Comparison of ENCODE assay signal across 22 cellular contexts in genomic region chr6:132527791-132528190, GRCh38. TPM values are rescaled to one million over a fixed set of nuclear protein-coding genes. Genes with fewer than 3 reads are reported as not detected.
DNase-seq lines count a peak whose midpoint lies in the region; ATAC-seq and TF ChIP-seq lines count a peak whose summit lies in the region.
"Had no signal": no experiment of that assay in that cellular context is flagged by ENCODE, and none has a peak within 500 bp of the region (broad histone marks: within the 10 kb centered on the region; RNA-seq: fewer than 3 reads in every experiment).

No MANE protein-coding gene starts in this region.

- no peak overlapping the region for H2BK5ac ChIP-seq in mesenchymal stem cell (ENCODE audit: low read depth, low read length, poor library complexity, severe bottlenecking)

- peak overlapping the region; percentile 50 for H3K4me3 Mint-ChIP-seq in HFFc6
- H3K4me3 Mint-ChIP-seq: CD8-positive, alpha-beta T cell; natural killer cell treated with Interleukin-12 subunit alpha and Interleukin-12 subunit beta and Interleukin-15 and Interleukin-18, amount 100 ng/mL, for 72 hours had no signal

- 84% methylated on average over 5 of the region's 6 CpGs for WGBS in mesenchymal stem cell
- 77 to 81% methylated on average over 6 of the region's 6 CpGs for WGBS in aorta, 2 donors

- intact Hi-C loops in aorta (cut with DNase I): no loop called here

- H3K4me3 ChIP-seq in RWPE2 (ENCODE audit: severe bottlenecking) (no peak overlapping the region), mesenchymal stem cell (ENCODE audit: insufficient read depth in 1 of 2, low read depth in 1 of 2, low read length in 2 of 2) (no peak overlapping the region), aorta (ENCODE audit: low read length in 2 of 2) (no peak overlapping the region)
- H3K4me3 ChIP-seq: lower lobe of right lung had no signal

- no peak overlapping the region for H2AFZ ChIP-seq in mesenchymal stem cell (ENCODE audit: low read depth, low read length)

- no peak overlapping the region for H3K4me2 ChIP-seq in mesenchymal stem cell (ENCODE audit: low read length, poor library complexity, severe bottlenecking)

- H3K4me1 ChIP-seq in RWPE2 (ENCODE audit: insufficient read depth, poor library complexity, severe bottlenecking): peaks cover 6% of the 10 kb centered on the region
- no peaks in the 10 kb centered on the region for H3K4me1 ChIP-seq in mesenchymal stem cell (ENCODE audit: control insufficient read depth, insufficient read depth, low read depth, low read length)
- peaks cover 0 to 1% of the 10 kb centered on the region in 2 donors for H3K4me1 ChIP-seq in aorta (ENCODE audit: control insufficient read depth in 1 of 2, insufficient read depth in 2 of 2, low read length in 2 of 2)

- ATAC-seq in RWPE2 (ENCODE audit: low read depth) (peak; percentile 70), aorta (ENCODE audit: low FRiP score) (no peak), HG03039 (IDR thresholded peaks at IDR 0.05; ENCODE audit: unreplicated experiment) (no peak)
- ATAC-seq: CD8-positive, alpha-beta T cell; lower lobe of right lung; natural killer cell treated with Interleukin-12 subunit alpha and Interleukin-12 subunit beta and Interleukin-15 and Interleukin-18, amount 100 ng/mL, for 72 hours had no signal

- no peaks in the 10 kb centered on the region for H3K9me3 ChIP-seq in RWPE2 (ENCODE audit: severe bottlenecking)
- no peaks in the 10 kb centered on the region for H3K9me3 ChIP-seq in mesenchymal stem cell (ENCODE audit: control insufficient read depth, low read length)
- H3K9me3 ChIP-seq in aorta (ENCODE audit: control insufficient read depth, low read length): no peaks in the 10 kb centered on the region
- H3K9me3 ChIP-seq: lower lobe of right lung had no signal

- H2BK120ac ChIP-seq in mesenchymal stem cell (ENCODE audit: low read depth, low read length): no peak overlapping the region

- no peaks in the 10 kb centered on the region for H3K79me1 ChIP-seq in mesenchymal stem cell (replicated peaks; ENCODE audit: low read length, poor library complexity, severe bottlenecking)

- no peak overlapping the region for H3K9ac ChIP-seq in mesenchymal stem cell (ENCODE audit: low read length)

- no peak overlapping the region for H2BK12ac ChIP-seq in mesenchymal stem cell (ENCODE audit: low read length in 2 of 2)

- H3K4me1 Mint-ChIP-seq in HFFc6 (ENCODE audit: low read depth): peaks cover 25% of the 10 kb centered on the region

- H3K27me3 Mint-ChIP-seq in HFFc6 (ENCODE audit: insufficient read depth): peaks cover 10% of the 10 kb centered on the region

- no peak overlapping the region for H3K23ac ChIP-seq in mesenchymal stem cell (ENCODE audit: low read length in 2 of 2)

- no peak overlapping the region for H4K91ac ChIP-seq in mesenchymal stem cell (ENCODE audit: low read length)

- H3K27ac ChIP-seq in RWPE2 (ENCODE audit: poor library complexity, severe bottlenecking) (no peak overlapping the region), mesenchymal stem cell (ENCODE audit: low read length, poor library complexity, severe bottlenecking) (no peak overlapping the region), aorta (ENCODE audit: low read depth in 1 of 2, low read length in 2 of 2) (no peak overlapping the region)
- H3K27ac ChIP-seq: lower lobe of right lung had no signal

- H2AK5ac ChIP-seq in mesenchymal stem cell (ENCODE audit: low read length, severe bottlenecking): no peak overlapping the region

- H3K27ac Mint-ChIP-seq in HFFc6: peak overlapping the region; percentile 55
- H3K27ac Mint-ChIP-seq: CD8-positive, alpha-beta T cell; natural killer cell treated with Interleukin-12 subunit alpha and Interleukin-12 subunit beta and Interleukin-15 and Interleukin-18, amount 100 ng/mL, for 72 hours had no signal

- H3K36me3 ChIP-seq in RWPE2 (ENCODE audit: low read depth): no peaks in the 10 kb centered on the region
- no peaks in the 10 kb centered on the region for H3K36me3 ChIP-seq in mesenchymal stem cell (ENCODE audit: control insufficient read depth in 1 of 2, insufficient read depth in 2 of 2, low read depth in 1 of 2, low read length in 2 of 2)
- no peaks in the 10 kb centered on the region for H3K36me3 ChIP-seq in aorta (ENCODE audit: control insufficient read depth in 1 of 2, insufficient read depth in 2 of 2, low read length in 1 of 2)
- H3K36me3 ChIP-seq: lower lobe of right lung had no signal

- no peak overlapping the region for H3K4ac ChIP-seq in mesenchymal stem cell (ENCODE audit: low read depth in 1 of 2, low read length in 2 of 2)

- H3K27me3 ChIP-seq in RWPE2 (ENCODE audit: insufficient read depth, poor library complexity, severe bottlenecking): no peaks in the 10 kb centered on the region
- H3K27me3 ChIP-seq in mesenchymal stem cell (ENCODE audit: control insufficient read depth in 1 of 2, insufficient read depth in 1 of 2, low read length in 2 of 2): no peaks in the 10 kb centered on the region
- no peaks in the 10 kb centered on the region for H3K27me3 ChIP-seq in aorta (ENCODE audit: control insufficient read depth in 1 of 2, insufficient read depth in 2 of 2, low read length in 1 of 2)

- no peak overlapping the region for H4K8ac ChIP-seq in mesenchymal stem cell (ENCODE audit: low read length)

- H3K14ac ChIP-seq in mesenchymal stem cell (ENCODE audit: low read length in 2 of 2): no peak overlapping the region

- H3K36me3 Mint-ChIP-seq in HFFc6 (ENCODE audit: low read depth): no peaks in the 10 kb centered on the region
- H3K36me3 Mint-ChIP-seq: CD8-positive, alpha-beta T cell; natural killer cell treated with Interleukin-12 subunit alpha and Interleukin-12 subunit beta and Interleukin-15 and Interleukin-18, amount 100 ng/mL, for 72 hours had no signal

- no peak overlapping the region for H2BK15ac ChIP-seq in mesenchymal stem cell (ENCODE audit: low read depth, poor library complexity, severe bottlenecking)

- H3K9me3 Mint-ChIP-seq in HFFc6: no peaks in the 10 kb centered on the region
- H3K9me3 Mint-ChIP-seq: CD8-positive, alpha-beta T cell; natural killer cell treated with Interleukin-12 subunit alpha and Interleukin-12 subunit beta and Interleukin-15 and Interleukin-18, amount 100 ng/mL, for 72 hours had no signal

- TF ChIP-seq CTCF in HFFc6 (IDR thresholded peaks at IDR 0.05): no peak
- TF ChIP-seq CTCF in RWPE2 (IDR thresholded peaks at IDR 0.05; ENCODE audit: poor library complexity, severe bottlenecking): no peak

- DNase-seq in DMS53 (lab: John Stamatoyannopoulos, UW) (peak; percentile 3), DMS53 treated with DMSO at 0.1 percent for 48 hours (lab: John Stamatoyannopoulos, UW; ENCODE audit: unreplicated experiment) (no peak), HFFc6 (peak; percentile 43), RWPE2 (ENCODE audit: low spot score) (no peak), mesenchymal stem cell (peak; percentile 37), MV-4-11 (lab: John Stamatoyannopoulos, UW) (no peak), aorta (no peak)
- DNase-seq: 8988T; activated CD4-positive, alpha-beta T cell treated with anti-CD3 and anti-CD28 coated beads for 1 hour; activated CD8-positive, alpha-beta memory T cell treated with anti-CD3 and anti-CD28 coated beads, Interleukin-2, amount 50 U/mL, for 4 hours; activated naive CD4-positive, alpha-beta T cell treated with Interleukin-2 at 50 U/mL for 16 hours; CD8-positive, alpha-beta T cell; GOT3; KBM-7; lower lobe of right lung; NCI-H146; NCI-H524; substantia nigra had no signal

- H3K18ac ChIP-seq in mesenchymal stem cell (ENCODE audit: low read depth in 1 of 2, low read length in 2 of 2): no peak overlapping the region

RNA-seq across cellular contexts. Expression of gene TAAR9, which starts 10.3 kb away (rescaled TPM):
- total RNA-seq in HFFc6 (2021; fragmentation: NEBNext Ultra II Directional; extraction: Animal tissue kit (Norgen Biotek cat#: 25700)): not detected
- not detected for polyA plus RNA-seq in mesenchymal stem cell (2013, experiment 1 of 2)
- not detected for polyA plus RNA-seq in mesenchymal stem cell (2013, experiment 2 of 2)
- not detected for total RNA-seq in aorta
- polyA plus RNA-seq in aorta: not detected
- total RNA-seq: CD8-positive, alpha-beta T cell; lower lobe of right lung; natural killer cell treated with Interleukin-12 subunit alpha and Interleukin-12 subunit beta and Interleukin-15 and Interleukin-18, amount 100 ng/mL, for 72 hours; pulmonary artery endothelial cell; T-helper 2 cell treated with Interferon-gamma antibody and Interleukin-4, amounts not matched to agents 100 ng/mL and 5 ng/mL, for 36 hours had no signal

RNA-seq across cellular contexts. Expression of gene STX7, which starts 14.9 kb away (rescaled TPM):
- 10 to 100 TPM; 36.4 to 41.5 (median 39.3) TPM for total RNA-seq in HFFc6 (2021; fragmentation: NEBNext Ultra II Directional; extraction: Animal tissue kit (Norgen Biotek cat#: 25700))
- 32.9 TPM for polyA plus RNA-seq in mesenchymal stem cell (2013, experiment 1 of 2)
- 31.0 TPM for polyA plus RNA-seq in mesenchymal stem cell (2013, experiment 2 of 2)
- 10 to 100 TPM; 51.5 to 80.7 TPM for total RNA-seq in aorta
- 10 to 100 TPM; 24.1 to 36.1 TPM for polyA plus RNA-seq in aorta

RNA-seq across cellular contexts. Expression of gene TAAR8, which starts 24.7 kb away (rescaled TPM):
- not detected for total RNA-seq in HFFc6 (2021; fragmentation: NEBNext Ultra II Directional; extraction: Animal tissue kit (Norgen Biotek cat#: 25700))
- not detected for polyA plus RNA-seq in mesenchymal stem cell (2013, experiment 1 of 2)
- not detected for polyA plus RNA-seq in mesenchymal stem cell (2013, experiment 2 of 2)
- not detected for total RNA-seq in aorta
- not detected for polyA plus RNA-seq in aorta
- total RNA-seq: CD8-positive, alpha-beta T cell; lower lobe of right lung; natural killer cell treated with Interleukin-12 subunit alpha and Interleukin-12 subunit beta and Interleukin-15 and Interleukin-18, amount 100 ng/mL, for 72 hours; pulmonary artery endothelial cell; T-helper 2 cell treated with Interferon-gamma antibody and Interleukin-4, amounts not matched to agents 100 ng/mL and 5 ng/mL, for 36 hours had no signal

RNA-seq across cellular contexts. Expression of gene TAAR6, which starts 42.3 kb away (rescaled TPM):
- not detected for total RNA-seq in HFFc6 (2021; fragmentation: NEBNext Ultra II Directional; extraction: Animal tissue kit (Norgen Biotek cat#: 25700))
- polyA plus RNA-seq in mesenchymal stem cell (2013, experiment 1 of 2): not detected
- not detected for polyA plus RNA-seq in mesenchymal stem cell (2013, experiment 2 of 2)
- total RNA-seq in aorta: not detected
- polyA plus RNA-seq in aorta: not detected
- total RNA-seq: CD8-positive, alpha-beta T cell; lower lobe of right lung; natural killer cell treated with Interleukin-12 subunit alpha and Interleukin-12 subunit beta and Interleukin-15 and Interleukin-18, amount 100 ng/mL, for 72 hours; pulmonary artery endothelial cell; T-helper 2 cell treated with Interferon-gamma antibody and Interleukin-4, amounts not matched to agents 100 ng/mL and 5 ng/mL, for 36 hours had no signal

Comparison
In these comparisons a context has a peak if more than half of its experiments do, and no peak if none do; other contexts are left out.
1. DNase-seq: peak in DMS53 (single experiment), HFFc6 (single experiment) and mesenchymal stem cell (single experiment); none in DMS53 treated with DMSO at 0.1 percent for 48 hours (single experiment), RWPE2 (single experiment), MV-4-11 (single experiment) and aorta (0 of 2).